ENCODE assay signal across 11 cellular contexts in genomic region chr7:119606297-119606696, GRCh38.
"Had no signal": no experiment of that assay in that cellular context is flagged by ENCODE, and none has a peak within 500 bp of the region (broad histone marks: within the 10 kb centered on the region; RNA-seq: fewer than 3 reads in every experiment).

No MANE protein-coding gene starts in this region.

- H3K36me3 ChIP-seq: HAP-1 had no signal

- DNase-seq: GM23248, GOT3, H7, H9, HCEC 1CT, HFFc6 had no signal

- ATAC-seq: GM23338, HCT116 had no signal

- H3K9me3 ChIP-seq: HAP-1 had no signal

- H3K27ac ChIP-seq: GM23248 had no signal

- FAIRE-seq: H1, H54 had no signal

- H2AFZ ChIP-seq: GM23248, GM23338 had no signal

- H3K4me3 ChIP-seq: GM23248, GM23338, HAP-1 had no signal

- H3K9ac ChIP-seq: GM23248 had no signal

- H3K4me2 ChIP-seq: GM23338 had no signal

- H3K4me1 ChIP-seq: HAP-1 had no signal
